In genomic region chr9:109799792-109800191, GRCh38 we compare ENCODE assay signal across 14 cellular contexts. TPM values are rescaled to one million over a fixed set of nuclear protein-coding genes. Genes with fewer than 3 reads are reported as not detected.
DNase-seq lines count a peak whose midpoint lies in the region; ATAC-seq and TF ChIP-seq lines count a peak whose summit lies in the region.
"Had no signal": no experiment of that assay in that cellular context is flagged by ENCODE, and none has a peak within 500 bp of the region (broad histone marks: within the 10 kb centered on the region; RNA-seq: fewer than 3 reads in every experiment).

No MANE protein-coding gene starts in this region.

- TF ChIP-seq POLR2A in vagina (IDR thresholded peaks at IDR 0.05) = no peak

- no peak overlapping the region for H3K4me2 ChIP-seq in mammary epithelial cell (ENCODE audit: insufficient read depth, low read depth, low read length)

- no peak overlapping the region for H3K9ac ChIP-seq in mammary epithelial cell (ENCODE audit: insufficient read depth, low read length)

- no peaks in the 10 kb centered on the region for H4K20me1 ChIP-seq in mammary epithelial cell (ENCODE audit: insufficient read depth, low read length)

- H2AFZ ChIP-seq in mammary epithelial cell (ENCODE audit: low read depth, low read length) = no peak overlapping the region

- peaks cover 58% of the 10 kb centered on the region for H3K79me2 ChIP-seq in mammary epithelial cell (ENCODE audit: insufficient read depth, low read length)

- H3K4me3 Mint-ChIP-seq in MCF 10A (ENCODE audit: unreplicated experiment) (no peak overlapping the region), chondrocyte (ENCODE audit: unreplicated experiment) (peak overlapping the region; percentile 20)
- H3K4me3 Mint-ChIP-seq in T-helper 2 cell treated with Interferon-gamma antibody and Interleukin-4, amounts not matched to agents 5 μg/mL and 100 μg/mL, for 36 hours = no peak overlapping the region

- TF ChIP-seq CTCF in mammary epithelial cell (conservative IDR thresholded peaks at IDR 0.05 in 1 of 2, IDR thresholded peaks at IDR 0.05 in 1 of 2; ENCODE audit: extremely low read depth in 1 of 2, insufficient read depth in 1 of 2, low read depth in 1 of 2, low read length in 2 of 2) = no peak
- no peak for TF ChIP-seq CTCF in MCF 10A (IDR thresholded peaks at IDR 0.05; ENCODE audit: unreplicated experiment)
- TF ChIP-seq CTCF in chondrocyte (IDR thresholded peaks at IDR 0.05) = no peak
- no peak for TF ChIP-seq CTCF in vagina (IDR thresholded peaks at IDR 0.05)

- peak; percentile 13 for DNase-seq in mammary epithelial cell
- DNase-seq in MCF 10A (ENCODE audit: unreplicated experiment) = no peak
- DNase-seq in chondrocyte (ENCODE audit: low spot score) = no peak
- DNase-seq in iris pigment epithelial cell (ENCODE audit: low read depth) = peak; percentile 59
- no peak for DNase-seq in vagina (ENCODE audit: extremely low spot score in 2 of 2)
- no peak for DNase-seq in RPMI8226
- DNase-seq in T-helper 2 cell treated with Interferon-gamma antibody and Interleukin-4, amounts not matched to agents 5 μg/mL and 100 μg/mL, for 36 hours (ENCODE audit: low spot score) = no peak
- DNase-seq: central memory CD4-positive, alpha-beta T cell; NCI-H1092; NCI-H446; substantia nigra; T1000 had no signal

- H3K9me3 Mint-ChIP-seq in MCF 10A (ENCODE audit: unreplicated experiment) (no peaks in the 10 kb centered on the region), chondrocyte (ENCODE audit: low read depth) (no peaks in the 10 kb centered on the region)
- H3K9me3 Mint-ChIP-seq in T-helper 2 cell treated with Interferon-gamma antibody and Interleukin-4, amounts not matched to agents 5 μg/mL and 100 μg/mL, for 36 hours = no peaks in the 10 kb centered on the region

- no peak for ATAC-seq in HG02870 (IDR thresholded peaks at IDR 0.05; ENCODE audit: unreplicated experiment)

- H3K27ac Mint-ChIP-seq in MCF 10A (ENCODE audit: low read depth, unreplicated experiment) = no peak overlapping the region
- peak overlapping the region; percentile 94 for H3K27ac Mint-ChIP-seq in chondrocyte (ENCODE audit: unreplicated experiment)
- H3K27ac Mint-ChIP-seq in T-helper 2 cell treated with Interferon-gamma antibody and Interleukin-4, amounts not matched to agents 5 μg/mL and 100 μg/mL, for 36 hours = no peak overlapping the region

- WGBS in mammary epithelial cell (ENCODE audit: low coverage, missing lambda C conversion rate) = 50% methylated on average over 2 of the region's 2 CpGs

- dilution Hi-C loops in mammary epithelial cell (cut with HindIII; ENCODE audit: low sequenced_read_pairs) = no loop called here

- H3K27me3 ChIP-seq in mammary epithelial cell (ENCODE audit: insufficient read depth, low read length) (no peaks in the 10 kb centered on the region), vagina (no peaks in the 10 kb centered on the region)

- POLR2A ChIA-PET in MCF 10A (lab: Yijun Ruan, JAX) = interaction anchor here (0.7 to 1.7 kb wide), 2 partner anchors 18 to 291 kb away, joined by 3 to 7 read pairs; no protein-coding TSS in a partner anchor

- H3K4me3 ChIP-seq in mammary epithelial cell (replicated peaks in 1 of 3; ENCODE audit: insufficient read depth in 1 of 3, low read depth in 2 of 3, low read length in 3 of 3) (no peak overlapping the region), vagina (no peak overlapping the region)

- H3K36me3 Mint-ChIP-seq in MCF 10A (ENCODE audit: insufficient read depth, unreplicated experiment) (no peaks in the 10 kb centered on the region), chondrocyte (ENCODE audit: low read depth) (no peaks in the 10 kb centered on the region)
- H3K36me3 Mint-ChIP-seq in T-helper 2 cell treated with Interferon-gamma antibody and Interleukin-4, amounts not matched to agents 5 μg/mL and 100 μg/mL, for 36 hours (ENCODE audit: low read depth) = no peaks in the 10 kb centered on the region

- H3K4me1 ChIP-seq in mammary epithelial cell (ENCODE audit: insufficient read depth, low read length) (peaks cover 15% of the 10 kb centered on the region), vagina (no peaks in the 10 kb centered on the region)

- H3K9me3 ChIP-seq in mammary epithelial cell (replicated peaks; ENCODE audit: insufficient read depth, low read length) (no peaks in the 10 kb centered on the region), vagina (no peaks in the 10 kb centered on the region)

- H3K36me3 ChIP-seq in mammary epithelial cell (ENCODE audit: insufficient read depth, low read length) = no peaks in the 10 kb centered on the region
- H3K36me3 ChIP-seq in vagina = no peaks in the 10 kb centered on the region

- intact Hi-C loops in mammary epithelial cell (cut with micrococcal nuclease) = no loop called here
- intact Hi-C loops in MCF 10A (cut with micrococcal nuclease) = no loop called here
- intact Hi-C loops in vagina (cut with DNase I) = no loop called here

- H3K27ac ChIP-seq in mammary epithelial cell (ENCODE audit: insufficient read depth, low read depth, low read length) = no peak overlapping the region
- H3K27ac ChIP-seq in vagina = peak overlapping the region; percentile 20
- H3K27ac ChIP-seq: 22Rv1 had no signal

- CTCF ChIA-PET in mammary epithelial cell (lab: Charles Lee; ENCODE audit: low non-redundant PET) = no interaction called here
- CTCF ChIA-PET in MCF 10A (lab: Yijun Ruan, JAX) = interaction anchor here (1.3 kb wide), 1 partner anchor 17 kb away, joined by 5 read pairs; no protein-coding TSS in a partner anchor

- no TSS peak for BruUV-seq in mammary epithelial cell (replicated peaks; lab: Mats Ljungman, UMichigan)
- no TSS peak for BruUV-seq in MCF 10A (replicated peaks; lab: Mats Ljungman, UMichigan)

- H3K4me1 Mint-ChIP-seq in MCF 10A (ENCODE audit: insufficient read depth, unreplicated experiment) = no peaks in the 10 kb centered on the region
- H3K4me1 Mint-ChIP-seq in chondrocyte (ENCODE audit: low read depth) = peaks cover 34% of the 10 kb centered on the region
- H3K4me1 Mint-ChIP-seq in T-helper 2 cell treated with Interferon-gamma antibody and Interleukin-4, amounts not matched to agents 5 μg/mL and 100 μg/mL, for 36 hours (ENCODE audit: low read depth) = no peaks in the 10 kb centered on the region

- H3K27me3 Mint-ChIP-seq in MCF 10A (ENCODE audit: insufficient read depth, unreplicated experiment) (no peaks in the 10 kb centered on the region), chondrocyte (ENCODE audit: low read depth) (no peaks in the 10 kb centered on the region)
- H3K27me3 Mint-ChIP-seq in T-helper 2 cell treated with Interferon-gamma antibody and Interleukin-4, amounts not matched to agents 5 μg/mL and 100 μg/mL, for 36 hours (ENCODE audit: low read depth) = peaks cover 24% of the 10 kb centered on the region

- in situ Hi-C loops in mammary epithelial cell (cut with MboI; ENCODE audit: low sequenced_read_pairs in 2 of 2) = no loop called here

RNA-seq across cellular contexts. Expression of gene PALM2AKAP2, which starts 19.8 kb away (rescaled TPM):
- 10 to 100 TPM; 22.3 to 49.0 TPM for total RNA-seq in mammary epithelial cell
- polyA plus RNA-seq in mammary epithelial cell = 3.7 TPM
- 28.5 TPM for polyA minus RNA-seq in mammary epithelial cell
- 5.3 and 9.1 TPM in 2 replicates for total RNA-seq in MCF 10A (2022)
- total RNA-seq in chondrocyte = 43.7 to 52.7 TPM (median 46.3 TPM) in 3 replicates
- total RNA-seq in vagina = 7.9 TPM

Comparison
In these comparisons a context has a peak if more than half of its experiments do, and no peak if none do; other contexts are left out.
1. DNase-seq: peak in mammary epithelial cell (single experiment) and iris pigment epithelial cell (single experiment); none in MCF 10A (single experiment), chondrocyte (single experiment), vagina (0 of 2), RPMI8226 (single experiment) and T-helper 2 cell treated with Interferon-gamma antibody and Interleukin-4, amounts not matched to agents 5 μg/mL and 100 μg/mL, for 36 hours (single experiment).